17 cellular contexts compared by ENCODE assay signal in genomic region chr2:64542071-64543005, GRCh38. TPM values are rescaled to one million over a fixed set of nuclear protein-coding genes. Genes with fewer than 3 reads are reported as not detected.
A peak's percentile ranks its signal among the peaks of the same experiment; 100 is the strongest.
DNase-seq lines count a peak whose midpoint lies in the region; ATAC-seq, FAIRE-seq and TF ChIP-seq lines count a peak whose summit lies in the region.
"Had no signal": no experiment of that assay in that cellular context is flagged by ENCODE, and none has a peak within 500 bp of the region (broad histone marks: within the 10 kb centered on the region; RNA-seq: fewer than 3 reads in every experiment).

No MANE protein-coding gene starts in this region.

- POLR2A ChIA-PET in PC-3 (lab: Charles Lee; ENCODE audit: unreplicated experiment), result interaction anchor here (0.6 kb wide), 1 partner anchor 836 kb away, joined by 6 read pairs; no protein-coding TSS in a partner anchor

- H2AFZ ChIP-seq in PC-3 (ENCODE audit: low read length), result no peak overlapping the region
- H2AFZ ChIP-seq in keratinocyte (ENCODE audit: control insufficient read depth, low read length), result no peak overlapping the region

- H3K4me3 ChIP-seq in PC-3 (ENCODE audit: low read length) (peak overlapping the region; percentile 42), keratinocyte (ENCODE audit: control insufficient read depth in 2 of 3, extremely low read depth in 1 of 3, insufficient read depth in 2 of 3, low read depth in 1 of 3, low read length in 3 of 3) (no peak overlapping the region)
- H3K4me3 ChIP-seq: BLaER1 had no signal

- peak overlapping the region; percentile 82 for H3K4me2 ChIP-seq in PC-3 (ENCODE audit: low read length)
- peak overlapping the region; percentile 35 for H3K4me2 ChIP-seq in keratinocyte (ENCODE audit: control insufficient read depth, extremely low read depth, insufficient read depth, low read depth, low read length)
- H3K4me2 ChIP-seq: BLaER1 had no signal

- H3K9me3 ChIP-seq in PC-3 (ENCODE audit: low read length) (no peaks in the 10 kb centered on the region), keratinocyte (ENCODE audit: control insufficient read depth, low read depth, low read length) (no peaks in the 10 kb centered on the region)

- H3K36me3 ChIP-seq in PC-3 (ENCODE audit: low read depth, low read length), result no peaks in the 10 kb centered on the region
- H3K36me3 ChIP-seq in keratinocyte (ENCODE audit: control insufficient read depth in 2 of 2, extremely low read depth in 1 of 2, insufficient read depth in 2 of 2, low read length in 2 of 2), result no peaks in the 10 kb centered on the region
- H3K36me3 ChIP-seq: BLaER1 had no signal

- intact Hi-C loops in PC-3 (cut with micrococcal nuclease), result loop anchor here (1.0 kb wide), 1 partner anchor 18 kb away; the partner anchor contains the start of gene AFTPH

- no peaks in the 10 kb centered on the region for H3K9me2 ChIP-seq in PC-3 (replicated peaks; ENCODE audit: low read length)

- H3K79me2 ChIP-seq in PC-3 (ENCODE audit: low read length), result peaks cover 75% of the 10 kb centered on the region
- H3K79me2 ChIP-seq in keratinocyte (ENCODE audit: control insufficient read depth, insufficient read depth, low read length), result peaks cover 54% of the 10 kb centered on the region

- peaks cover 72% of the 10 kb centered on the region for H3K4me1 ChIP-seq in PC-3 (ENCODE audit: insufficient read depth, low read length)
- H3K4me1 ChIP-seq in keratinocyte (ENCODE audit: control insufficient read depth, extremely low read depth, insufficient read depth, low read length), result peaks cover 29% of the 10 kb centered on the region
- H3K4me1 ChIP-seq: BLaER1 had no signal

- H3K9ac ChIP-seq in PC-3 (ENCODE audit: low read length) (peak overlapping the region; percentile 23), keratinocyte (ENCODE audit: control insufficient read depth, extremely low read depth, insufficient read depth, low read length) (no peak overlapping the region)
- H3K9ac ChIP-seq: BLaER1 had no signal

- ATAC-seq in PC-3 (peak; percentile 52), GM21423 (IDR thresholded peaks at IDR 0.05; ENCODE audit: unreplicated experiment) (no peak), HG03280 (IDR thresholded peaks at IDR 0.05; ENCODE audit: unreplicated experiment) (no peak)

- H4K20me1 ChIP-seq in PC-3 (ENCODE audit: low read length), result no peaks in the 10 kb centered on the region
- no peaks in the 10 kb centered on the region for H4K20me1 ChIP-seq in keratinocyte (ENCODE audit: control insufficient read depth, extremely low read depth, insufficient read depth, low read length)

- CTCF ChIA-PET in PC-3 (lab: Charles Lee), result interaction anchor here (0.6 to 0.9 kb wide), 3 partner anchors 12 to 701 kb away, joined by 3 to 7 read pairs (median 3); no protein-coding TSS in a partner anchor

- BruUV-seq in PC-3 (replicated peaks; lab: Mats Ljungman, UMichigan), result TSS peak; percentile 79

- H3K9me1 ChIP-seq in keratinocyte (ENCODE audit: control insufficient read depth, extremely low read depth, insufficient read depth, low read length), result no peaks in the 10 kb centered on the region

- H3K27me3 ChIP-seq in PC-3 (ENCODE audit: low read length) (no peaks in the 10 kb centered on the region), keratinocyte (ENCODE audit: control insufficient read depth, extremely low read depth, insufficient read depth, low read length) (no peaks in the 10 kb centered on the region)
- H3K27me3 ChIP-seq: BLaER1 had no signal

- DNase-seq in EL (peak; percentile 15), PC-3 (peak; percentile 77), keratinocyte (ENCODE audit: low read depth, low spot score) (no peak), renal cortical epithelial cell (ENCODE audit: low read depth) (peak; percentile 71), NAMALWA (ENCODE audit: low spot score) (no peak)
- DNase-seq: activated CD4-positive, alpha-beta T cell treated with anti-CD3 and anti-CD28 coated beads, Interleukin-2, amount 50 U/mL, for 1 hour; DMS79; H7; NCI-H2081; NCI-H510A; occipital lobe; Right ventricle myocardium superior; stimulated activated CD4-positive, alpha-beta T cell treated with anti-CD3 and anti-CD28 coated beads, Interleukin-1b, Interleukin-23, amount 100 ng/mL, for 48 hours had no signal

- no peak for FAIRE-seq in keratinocyte (lab: Jason Lieb, UNC)
- FAIRE-seq: urothelium cell line had no signal

- no peak for TF ChIP-seq CTCF in PC-3 (conservative IDR thresholded peaks at IDR 0.05; ENCODE audit: low read depth, low read length)
- TF ChIP-seq CTCF in keratinocyte (optimal IDR thresholded peaks at IDR 0.05 in 1 of 3, IDR thresholded peaks at IDR 0.05 in 1 of 3, conservative IDR thresholded peaks at IDR 0.05 in 1 of 3; ENCODE audit: extremely low read depth in 1 of 3, insufficient read depth in 2 of 3, low read length in 3 of 3), result no peak

- dilution Hi-C loops in keratinocyte (cut with MboI; ENCODE audit: extremely low pct_ligation_motif_present, low sequenced_read_pairs), result no loop called here

- peaks cover 21% of the 10 kb centered on the region for H3F3A ChIP-seq in PC-3 (ENCODE audit: low read length, unreplicated experiment)

- peak overlapping the region; percentile 84 for H3K27ac ChIP-seq in PC-3 (ENCODE audit: low read length)
- no peak overlapping the region for H3K27ac ChIP-seq in keratinocyte (ENCODE audit: control insufficient read depth, insufficient read depth, low read length)
- H3K27ac ChIP-seq: BLaER1 had no signal

RNA-seq across cellular contexts. Expression of gene AFTPH, which starts 18.2 kb away (rescaled TPM):
- total RNA-seq in PC-3 (2014; rRNA removed) (18.9 and 26.6 TPM in 2 replicates), renal cortical epithelial cell (53.8 and 67.2 TPM in 2 replicates)
- polyA plus RNA-seq in keratinocyte, result 18.7 to 28.3 TPM (median 24.5 TPM) in 3 replicates
- 21.1 TPM for polyA plus RNA-seq in keratinocyte (2011; ENCODE audit: low read depth)
- 16.1 and 30.2 TPM in 2 replicates for polyA plus RNA-seq in keratinocyte (2011; cell fraction: cytosol; rRNA removed)
- 23.5 and 27.0 TPM in 2 replicates for polyA plus RNA-seq in keratinocyte (2011; cell fraction: nucleus; rRNA removed)
- polyA plus RNA-seq in keratinocyte (2012; ENCODE audit: low replicate concordance), result 14.9 and 30.3 TPM in 2 replicates
- 6.6 to 23.4 TPM (median 14.4 TPM) in 3 replicates for polyA minus RNA-seq in keratinocyte
- 8.8 TPM for polyA minus RNA-seq in keratinocyte (2011; cell fraction: cytosol; rRNA and poly(A)+ RNA removed)
- polyA minus RNA-seq in keratinocyte (2011; cell fraction: nucleus; rRNA and poly(A)+ RNA removed), result 14.6 and 29.5 TPM in 2 replicates

Comparison
In these comparisons a context has a peak if more than half of its experiments do, and no peak if none do; other contexts are left out.
1. DNase-seq: peak in EL (single experiment), PC-3 (single experiment) and renal cortical epithelial cell (single experiment); none in keratinocyte (single experiment) and NAMALWA (single experiment).